Comparison of ENCODE assay signal across 22 cellular contexts in genomic region chr2:120785228-120785966, GRCh38. TPM values are rescaled to one million over a fixed set of nuclear protein-coding genes. Genes with fewer than 3 reads are reported as not detected.
DNase-seq lines count a peak whose midpoint lies in the region; ATAC-seq, FAIRE-seq and TF ChIP-seq lines count a peak whose summit lies in the region.
"Had no signal": no experiment of that assay in that cellular context is flagged by ENCODE, and none has a peak within 500 bp of the region (broad histone marks: within the 10 kb centered on the region; RNA-seq: fewer than 3 reads in every experiment).

No MANE protein-coding gene starts in this region.

- DNase-seq in epithelial cell of esophagus (ENCODE audit: low read depth) (peak; percentile 21), mesendoderm (no peak), kidney (no peak), NCI-H510A treated with DMSO at 0.1 percent for 48 hours (lab: John Stamatoyannopoulos, UW) (no peak), heart right ventricle (no peak)
- DNase-seq: DMS 273 treated with DMSO at 0.1 percent for 48 hours, HCEC 1CT, NCI-H1417 treated with DMSO at 0.1 percent for 48 hours, NCI-H1930, NCI-H2171 treated with DMSO at 0.1 percent for 48 hours, NCI-H446 treated with DMSO at 0.1 percent for 48 hours, NCI-H774, PC-9 had no signal

- H3K79me1 ChIP-seq in mesendoderm (ENCODE audit: low read length): peaks cover 33% of the 10 kb centered on the region

- H3K4me1 ChIP-seq in BLaER1 (peaks cover 32% of the 10 kb centered on the region), HUES48 (ENCODE audit: control insufficient read depth, insufficient read depth, low read length) (peaks cover 61% of the 10 kb centered on the region), mesendoderm (ENCODE audit: control insufficient read depth, low read depth, low read length) (peaks cover 8% of the 10 kb centered on the region), kidney (ENCODE audit: control insufficient read depth in 1 of 2, insufficient read depth in 1 of 2, low read depth in 1 of 2, low read length in 2 of 2) (peaks cover 0 to 3% of the 10 kb centered on the region in 2 donors), heart right ventricle (peaks cover 0 to 37% (median 10%) of the 10 kb centered on the region in 9 donors)

- no peaks in the 10 kb centered on the region for H4K20me1 ChIP-seq in BLaER1

- H3K23ac ChIP-seq in mesendoderm (ENCODE audit: low read length): no peak overlapping the region

- H3K27me3 ChIP-seq in BLaER1: no peaks in the 10 kb centered on the region
- H3K27me3 ChIP-seq in HUES48 (ENCODE audit: control insufficient read depth, insufficient read depth, low read length): no peaks in the 10 kb centered on the region
- no peaks in the 10 kb centered on the region for H3K27me3 ChIP-seq in mesendoderm (ENCODE audit: insufficient read depth, low read length, poor library complexity)
- H3K27me3 ChIP-seq in heart right ventricle: peaks cover 0 to 12% (median 0%) of the 10 kb centered on the region in 7 donors

- no peak overlapping the region for H3K18ac ChIP-seq in mesendoderm (ENCODE audit: low read length)

- WGBS in mesendoderm (ENCODE audit: extremely low coverage, insufficient coverage, low lambda C conversion rate): no CpG with 5 or more reads among the region's 10 CpGs
- 77 to 91% methylated on average over 10 of the region's 10 CpGs for WGBS in heart right ventricle, 2 donors

- H3K4me3 ChIP-seq in BLaER1 (no peak overlapping the region), HUES48 (ENCODE audit: low read depth, low read length) (no peak overlapping the region), epithelial cell of esophagus (ENCODE audit: low read length) (no peak overlapping the region), mesendoderm (ENCODE audit: low read length) (no peak overlapping the region), kidney (ENCODE audit: low read length in 2 of 2) (no peak overlapping the region), heart right ventricle (no peak overlapping the region)
- H3K4me3 ChIP-seq: K562, PC-9 had no signal

- H3K27ac ChIP-seq in BLaER1 (no peak overlapping the region), HUES48 (ENCODE audit: low read depth, low read length) (peak overlapping the region; percentile 93), mesendoderm (ENCODE audit: low read depth, low read length) (no peak overlapping the region), kidney (ENCODE audit: low read depth in 2 of 2, low read length in 2 of 2) (no peak overlapping the region), heart right ventricle (no peak overlapping the region)
- H3K27ac ChIP-seq: C4-2B, HL-60, PC-9 had no signal

- H3K9ac ChIP-seq in BLaER1: no peak overlapping the region
- H3K9ac ChIP-seq in HUES48 (ENCODE audit: low read depth, low read length): no peak overlapping the region; the same call in 1 of the 2 replicates
- H3K9ac ChIP-seq in mesendoderm (ENCODE audit: low read length): no peak overlapping the region
- H3K9ac ChIP-seq in kidney (ENCODE audit: low read length in 2 of 2): no peak overlapping the region

- peaks cover 14% of the 10 kb centered on the region for H3K79me2 ChIP-seq in mesendoderm (ENCODE audit: control insufficient read depth, insufficient read depth, low read length)

- H2AK5ac ChIP-seq in mesendoderm (ENCODE audit: low read length): no peak overlapping the region

- H4K5ac ChIP-seq in mesendoderm (ENCODE audit: low read length): no peak overlapping the region

- H3K36me3 ChIP-seq in BLaER1 (no peaks in the 10 kb centered on the region), HUES48 (ENCODE audit: control insufficient read depth, insufficient read depth, low read length) (no peaks in the 10 kb centered on the region), mesendoderm (ENCODE audit: control insufficient read depth, insufficient read depth, low read length) (no peaks in the 10 kb centered on the region), kidney (ENCODE audit: control insufficient read depth in 1 of 2, insufficient read depth in 2 of 2, low read length in 2 of 2) (no peaks in the 10 kb centered on the region), heart right ventricle (no peaks in the 10 kb centered on the region)

- H3K4me2 ChIP-seq in BLaER1 (peak overlapping the region; percentile 69), mesendoderm (ENCODE audit: low read length) (no peak overlapping the region)
- H3K4me2 ChIP-seq: PC-9 had no signal

- no peaks in the 10 kb centered on the region for H3K9me3 ChIP-seq in BLaER1
- H3K9me3 ChIP-seq in HUES48 (ENCODE audit: control insufficient read depth, insufficient read depth, low read length): no peaks in the 10 kb centered on the region
- no peaks in the 10 kb centered on the region for H3K9me3 ChIP-seq in kidney (ENCODE audit: control insufficient read depth in 1 of 2, low read length in 2 of 2)
- H3K9me3 ChIP-seq in heart right ventricle: no peaks in the 10 kb centered on the region

- H2BK15ac ChIP-seq in mesendoderm (replicated peaks; ENCODE audit: low read depth): no peak overlapping the region

- TF ChIP-seq CTCF in epithelial cell of esophagus (IDR thresholded peaks at IDR 0.05; ENCODE audit: insufficient read depth, low read depth, low read length, missing control alignments): no peak
- TF ChIP-seq CTCF in kidney (IDR thresholded peaks at IDR 0.05; ENCODE audit: borderline replicate concordance, extremely low read depth, insufficient read depth): no peak
- no peak for TF ChIP-seq CTCF in heart right ventricle (IDR thresholded peaks at IDR 0.05)

- no peak overlapping the region for H2BK120ac ChIP-seq in mesendoderm (ENCODE audit: low read depth, low read length)

- no peak overlapping the region for H4K8ac ChIP-seq in mesendoderm (ENCODE audit: low read depth, low read length)

- FAIRE-seq in kidney (lab: Jason Lieb, UNC): no peak
- FAIRE-seq: A204.1, GM12892, HTR-8/SVneo, K562 had no signal

- H3K56ac ChIP-seq in mesendoderm (ENCODE audit: low read length): peak overlapping the region; percentile 20

- H3K4ac ChIP-seq in mesendoderm (ENCODE audit: low read depth, low read length): no peak overlapping the region

- intact Hi-C loops in kidney (cut with DNase I): no loop called here
- intact Hi-C loops in heart right ventricle (cut with DNase I): no loop called here

- ATAC-seq in GM21367 (IDR thresholded peaks at IDR 0.05; ENCODE audit: unreplicated experiment) (no peak), heart right ventricle (no peak)
- ATAC-seq: K562 had no signal

- H2BK5ac ChIP-seq in mesendoderm (ENCODE audit: low read length): no peak overlapping the region

RNA-seq across cellular contexts. Expression of gene GLI2, which starts 49.7 kb away (rescaled TPM):
- polyA plus RNA-seq in mesendoderm (2013, experiment 1 of 2): 23.2 TPM
- polyA plus RNA-seq in mesendoderm (2013, experiment 2 of 2): 23.4 TPM
- 3.7 TPM for total RNA-seq in kidney
- 0.32 TPM for polyA plus RNA-seq in kidney (ENCODE audit: insufficient read depth, low read depth, low replicate concordance)
- 1 to 10 TPM in 8 of 10 donors, under 1 TPM in 2; 0.39 to 1.7 (median 1.0) TPM for total RNA-seq in heart right ventricle
- polyA plus RNA-seq in heart right ventricle: under 1 TPM; 0.37 to 0.80 TPM
- polyA plus RNA-seq: K562 had no signal
